Comparison of ENCODE assay signal across 13 cellular contexts in the genomic region with DNA sequence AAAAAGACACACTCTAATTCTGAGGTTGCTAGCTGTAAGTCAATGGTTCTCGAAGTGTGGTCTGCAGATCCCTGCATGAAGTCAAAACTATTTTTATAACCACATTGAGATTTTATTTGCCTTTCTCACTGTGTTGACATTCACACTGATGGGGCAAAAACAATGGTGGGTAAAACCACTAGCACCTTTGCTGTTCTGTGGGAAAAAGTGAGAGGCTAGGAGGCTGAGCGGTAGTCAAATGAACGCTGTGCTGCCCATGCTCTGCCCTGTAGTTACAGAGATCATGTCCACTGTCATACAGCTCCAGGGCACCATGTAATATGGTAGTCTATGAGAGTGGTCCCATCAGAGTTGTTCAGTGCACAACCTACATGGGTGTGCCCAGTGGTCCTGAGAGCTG.
"Had no signal": no experiment of that assay in that cellular context is flagged by ENCODE, and none has a peak within 500 bp of the region (broad histone marks: within the 10 kb centered on the region; RNA-seq: fewer than 3 reads in every experiment).

No MANE protein-coding gene starts in this region.

- H3K9me3 ChIP-seq: colonic mucosa, ovary, testis had no signal

- DNase-seq: activated CD4-positive, alpha-beta T cell treated with anti-CD3 and anti-CD28 coated beads for 36 hours; activated T-cell treated with anti-CD3 and anti-CD28 coated beads for 4 hours; colonic mucosa; foreskin keratinocyte; head of caudate nucleus; mammary epithelial cell; ovary; stimulated activated CD4-positive, alpha-beta T cell treated with anti-CD3 and anti-CD28 coated beads, Interleukin-12 subunit alpha, Interleukin-12 subunit beta, amount 100 ng/mL, for 4 hours; stimulated activated naive CD4-positive, alpha-beta T cell treated with Interleukin-2 at 50 U/mL for 16 hours; testis had no signal

- H3K27ac ChIP-seq: cardiac muscle cell, colonic mucosa, foreskin keratinocyte, neural progenitor cell, ovary, testis had no signal

- ATAC-seq: activated CD4-positive, alpha-beta T cell treated with anti-CD3 and anti-CD28 coated beads for 36 hours; foreskin keratinocyte; left lobe of liver had no signal

- H3K4me3 Mint-ChIP-seq: activated CD4-positive, alpha-beta T cell treated with anti-CD3 and anti-CD28 coated beads for 36 hours; neural progenitor cell had no signal

- H3K4me3 ChIP-seq: cardiac muscle cell, colonic mucosa, neural progenitor cell, ovary, testis had no signal

- H3K27me3 Mint-ChIP-seq: activated CD4-positive, alpha-beta T cell treated with anti-CD3 and anti-CD28 coated beads for 36 hours had no signal

- H3K4me1 ChIP-seq: neural progenitor cell had no signal

- H3K9me3 Mint-ChIP-seq: neural progenitor cell had no signal

- H3K36me3 Mint-ChIP-seq: neural progenitor cell had no signal

- H3K36me3 ChIP-seq: cardiac muscle cell, colonic mucosa, neural progenitor cell, ovary had no signal

- H3K27me3 ChIP-seq: cardiac muscle cell, colonic mucosa, foreskin keratinocyte, neural progenitor cell, ovary, testis had no signal

- H3K27ac Mint-ChIP-seq: activated CD4-positive, alpha-beta T cell treated with anti-CD3 and anti-CD28 coated beads for 36 hours; neural progenitor cell had no signal
